11 cellular contexts compared by ENCODE assay signal in genomic region chr1:1376551-1377226, GRCh38. TPM values are rescaled to one million over a fixed set of nuclear protein-coding genes. Genes with fewer than 3 reads are reported as not detected.
DNase-seq lines count a peak whose midpoint lies in the region; ATAC-seq and TF ChIP-seq lines count a peak whose summit lies in the region.
"Had no signal": no experiment of that assay in that cellular context is flagged by ENCODE, and none has a peak within 500 bp of the region (broad histone marks: within the 10 kb centered on the region; RNA-seq: fewer than 3 reads in every experiment).

No MANE protein-coding gene starts in this region.

- H3K4me1 ChIP-seq in OCI-LY1 (ENCODE audit: insufficient read depth, low read length, severe bottlenecking) (peaks cover 37% of the 10 kb centered on the region), psoas muscle (peaks cover 31% of the 10 kb centered on the region)

- H3K27ac Mint-ChIP-seq in activated T-cell treated with anti-CD3 and anti-CD28 coated beads, Interleukin-2, amount 50 U/mL, for 24 hours, result peak overlapping the region; percentile 87
- peak overlapping the region; percentile 93 for H3K27ac Mint-ChIP-seq in dendritic cell treated with granulocyte-macrophage colony-stimulating factor and Interleukin-4, amounts not matched to agents 40 ng/mL and 50 ng/mL, for 4 days

- H4K20me1 ChIP-seq in OCI-LY1 (ENCODE audit: insufficient read depth, low read length), result no peaks in the 10 kb centered on the region

- 60 to 71% (median 65%) methylated on average over 10 of the region's 10 CpGs for WGBS in psoas muscle, 3 donors

- TF ChIP-seq CTCF in OCI-LY1 (IDR thresholded peaks at IDR 0.05; ENCODE audit: low read length) (no peak; the same call in 1 of the 2 replicates), psoas muscle (IDR thresholded peaks at IDR 0.05) (no peak)

- H3F3A ChIP-seq in OCI-LY1 (ENCODE audit: insufficient read depth, low read length), result no peaks in the 10 kb centered on the region

- peak overlapping the region; percentile 85 for H3K4me2 ChIP-seq in OCI-LY1 (ENCODE audit: low read length)

- intact Hi-C loops in dendritic cell treated with granulocyte-macrophage colony-stimulating factor and Interleukin-4, amounts not matched to agents 40 ng/mL and 50 ng/mL, for 4 days (cut with micrococcal nuclease), result no loop called here
- intact Hi-C loops in psoas muscle (cut with DNase I), result no loop called here

- H3K36me3 ChIP-seq in OCI-LY1 (ENCODE audit: insufficient read depth, low read length) (peaks cover 17% of the 10 kb centered on the region; the same call in 1 of the 2 replicates), psoas muscle (ENCODE audit: insufficient read depth in 1 of 2, low read depth in 1 of 2) (peaks cover 0 to 12% of the 10 kb centered on the region in 2 donors)

- peaks cover 38% of the 10 kb centered on the region for H3K36me3 Mint-ChIP-seq in activated T-cell treated with anti-CD3 and anti-CD28 coated beads, Interleukin-2, amount 50 U/mL, for 24 hours (ENCODE audit: low read depth)
- H3K36me3 Mint-ChIP-seq in dendritic cell treated with granulocyte-macrophage colony-stimulating factor and Interleukin-4, amounts not matched to agents 40 ng/mL and 50 ng/mL, for 4 days (ENCODE audit: low read depth), result peaks cover 39% of the 10 kb centered on the region

- H3K27me3 ChIP-seq in OCI-LY1 (ENCODE audit: insufficient read depth, low read length) (no peaks in the 10 kb centered on the region), psoas muscle (ENCODE audit: insufficient read depth in 3 of 3, low read length in 2 of 3) (no peaks in the 10 kb centered on the region)
- H3K27me3 ChIP-seq: left lung had no signal

- H3K4me1 Mint-ChIP-seq in activated T-cell treated with anti-CD3 and anti-CD28 coated beads, Interleukin-2, amount 50 U/mL, for 24 hours (ENCODE audit: low read depth), result peaks cover 31% of the 10 kb centered on the region
- peaks cover 28% of the 10 kb centered on the region for H3K4me1 Mint-ChIP-seq in dendritic cell treated with granulocyte-macrophage colony-stimulating factor and Interleukin-4, amounts not matched to agents 40 ng/mL and 50 ng/mL, for 4 days (ENCODE audit: low read depth)

- H3K9me3 ChIP-seq in OCI-LY1 (ENCODE audit: low read length) (no peaks in the 10 kb centered on the region), psoas muscle (no peaks in the 10 kb centered on the region)
- H3K9me3 ChIP-seq: left lung had no signal

- no peaks in the 10 kb centered on the region for H3K9me2 ChIP-seq in OCI-LY1 (ENCODE audit: low read depth, low read length)

- H3K4me3 Mint-ChIP-seq in activated T-cell treated with anti-CD3 and anti-CD28 coated beads, Interleukin-2, amount 50 U/mL, for 24 hours, result peak overlapping the region; percentile 90
- no peak overlapping the region for H3K4me3 Mint-ChIP-seq in dendritic cell treated with granulocyte-macrophage colony-stimulating factor and Interleukin-4, amounts not matched to agents 40 ng/mL and 50 ng/mL, for 4 days

- ATAC-seq in psoas muscle, result no peak
- ATAC-seq: left lung had no signal

- H3K9me3 Mint-ChIP-seq in activated T-cell treated with anti-CD3 and anti-CD28 coated beads, Interleukin-2, amount 50 U/mL, for 24 hours, result no peaks in the 10 kb centered on the region
- no peaks in the 10 kb centered on the region for H3K9me3 Mint-ChIP-seq in dendritic cell treated with granulocyte-macrophage colony-stimulating factor and Interleukin-4, amounts not matched to agents 40 ng/mL and 50 ng/mL, for 4 days

- peaks cover 10% of the 10 kb centered on the region; the same call in 1 of the 2 replicates for H3K79me2 ChIP-seq in OCI-LY1 (ENCODE audit: insufficient read depth, low read length)

- no peak overlapping the region for H2AFZ ChIP-seq in OCI-LY1 (ENCODE audit: low read length)

- H3K9ac ChIP-seq in OCI-LY1 (ENCODE audit: low read length), result peak overlapping the region; percentile 67; the same call in 1 of the 2 replicates

- H3K27ac ChIP-seq in OCI-LY1 (ENCODE audit: low read depth, low read length, poor library complexity, severe bottlenecking), result peak overlapping the region; percentile 75
- H3K27ac ChIP-seq in psoas muscle, result peak overlapping the region; percentile 1

- H3K4me3 ChIP-seq in OCI-LY1 (ENCODE audit: low read depth, low read length, poor library complexity, severe bottlenecking), result peak overlapping the region; percentile 98
- no peak overlapping the region for H3K4me3 ChIP-seq in psoas muscle

- no peak for DNase-seq in activated T-cell treated with anti-CD3 and anti-CD28 coated beads, Interleukin-2, amount 50 U/mL, for 24 hours
- DNase-seq in activated T-cell treated with anti-CD3 and anti-CD28 coated beads, Interleukin-2, amount 50 U/mL, for 48 hours, result no peak
- peak in 1 of 2 donors; percentile 49 for DNase-seq in psoas muscle
- no peak for DNase-seq in SK-N-DZ (ENCODE audit: low spot score)
- DNase-seq in stimulated activated CD4-positive, alpha-beta T cell treated with anti-CD3 and anti-CD28 coated beads, Interleukin-2, amount 100 ng/mL, for 24 hours, result no peak
- no peak for DNase-seq in activated gamma-delta T cell treated with Interleukin-2 at 50 U/mL for 16 hours
- DNase-seq: NCI-H1092, NCI-H69 had no signal

- H3K27me3 Mint-ChIP-seq in activated T-cell treated with anti-CD3 and anti-CD28 coated beads, Interleukin-2, amount 50 U/mL, for 24 hours, result no peaks in the 10 kb centered on the region
- H3K27me3 Mint-ChIP-seq in dendritic cell treated with granulocyte-macrophage colony-stimulating factor and Interleukin-4, amounts not matched to agents 40 ng/mL and 50 ng/mL, for 4 days, result no peaks in the 10 kb centered on the region

RNA-seq across cellular contexts. Expression of gene AURKAIP1, which starts 1.7 kb away (rescaled TPM):
- total RNA-seq in psoas muscle, result 100 to 1,000 TPM; 180 to 194 (median 183) TPM
- polyA plus RNA-seq in psoas muscle, result 100 to 1,000 TPM; 306 to 534 (median 341) TPM
- 141 and 178 TPM in 2 replicates for polyA plus RNA-seq in SK-N-DZ (2014; cell fraction: cytosol; rRNA removed)
- 162 and 257 TPM in 2 replicates for polyA plus RNA-seq in SK-N-DZ (2014; cell fraction: nucleus; rRNA removed)

RNA-seq across cellular contexts. Expression of gene MXRA8, which starts 18.3 kb away (rescaled TPM):
- total RNA-seq in psoas muscle, result 10 to 100 TPM in 3 of 4 donors, 1 to 10 TPM in 1; 7.2 to 24.3 (median 13.5) TPM
- polyA plus RNA-seq in psoas muscle, result 10 to 100 TPM in 2 of 3 donors, 1 to 10 TPM in 1; 9.8 to 16.9 (median 10.1) TPM
- 134 and 140 TPM in 2 replicates for polyA plus RNA-seq in SK-N-DZ (2014; cell fraction: cytosol; rRNA removed)
- polyA plus RNA-seq in SK-N-DZ (2014; cell fraction: nucleus; rRNA removed), result 385 and 502 TPM in 2 replicates

RNA-seq across cellular contexts. Expression of gene CCNL2, which starts 22.4 kb away (rescaled TPM):
- total RNA-seq in psoas muscle, result 10 to 100 TPM; 40.2 to 71.8 (median 46.1) TPM
- polyA plus RNA-seq in psoas muscle, result 10 to 100 TPM; 50.1 to 59.3 (median 54.7) TPM
- 114 and 186 TPM in 2 replicates for polyA plus RNA-seq in SK-N-DZ (2014; cell fraction: cytosol; rRNA removed)
- 1,610 and 2,471 TPM in 2 replicates for polyA plus RNA-seq in SK-N-DZ (2014; cell fraction: nucleus; rRNA removed)

RNA-seq across cellular contexts. Expression of gene DVL1, which starts 27.5 kb away (rescaled TPM):
- 100 to 1,000 TPM; 162 to 215 (median 210) TPM for total RNA-seq in psoas muscle
- polyA plus RNA-seq in psoas muscle, result 100 to 1,000 TPM; 183 to 209 (median 206) TPM
- 38.4 and 48.5 TPM in 2 replicates for polyA plus RNA-seq in SK-N-DZ (2014; cell fraction: cytosol; rRNA removed)
- polyA plus RNA-seq in SK-N-DZ (2014; cell fraction: nucleus; rRNA removed), result 268 and 305 TPM in 2 replicates

RNA-seq across cellular contexts. Expression of gene MRPL20, which starts 30.4 kb away (rescaled TPM):
- total RNA-seq in psoas muscle, result 100 to 1,000 TPM; 114 to 159 (median 143) TPM
- polyA plus RNA-seq in psoas muscle, result 100 to 1,000 TPM; 211 to 308 (median 255) TPM
- polyA plus RNA-seq in SK-N-DZ (2014; cell fraction: cytosol; rRNA removed), result 122 and 124 TPM in 2 replicates
- 65.7 and 70.6 TPM in 2 replicates for polyA plus RNA-seq in SK-N-DZ (2014; cell fraction: nucleus; rRNA removed)
